Comparison of ENCODE assay signal across 9 cellular contexts in the genomic region with DNA sequence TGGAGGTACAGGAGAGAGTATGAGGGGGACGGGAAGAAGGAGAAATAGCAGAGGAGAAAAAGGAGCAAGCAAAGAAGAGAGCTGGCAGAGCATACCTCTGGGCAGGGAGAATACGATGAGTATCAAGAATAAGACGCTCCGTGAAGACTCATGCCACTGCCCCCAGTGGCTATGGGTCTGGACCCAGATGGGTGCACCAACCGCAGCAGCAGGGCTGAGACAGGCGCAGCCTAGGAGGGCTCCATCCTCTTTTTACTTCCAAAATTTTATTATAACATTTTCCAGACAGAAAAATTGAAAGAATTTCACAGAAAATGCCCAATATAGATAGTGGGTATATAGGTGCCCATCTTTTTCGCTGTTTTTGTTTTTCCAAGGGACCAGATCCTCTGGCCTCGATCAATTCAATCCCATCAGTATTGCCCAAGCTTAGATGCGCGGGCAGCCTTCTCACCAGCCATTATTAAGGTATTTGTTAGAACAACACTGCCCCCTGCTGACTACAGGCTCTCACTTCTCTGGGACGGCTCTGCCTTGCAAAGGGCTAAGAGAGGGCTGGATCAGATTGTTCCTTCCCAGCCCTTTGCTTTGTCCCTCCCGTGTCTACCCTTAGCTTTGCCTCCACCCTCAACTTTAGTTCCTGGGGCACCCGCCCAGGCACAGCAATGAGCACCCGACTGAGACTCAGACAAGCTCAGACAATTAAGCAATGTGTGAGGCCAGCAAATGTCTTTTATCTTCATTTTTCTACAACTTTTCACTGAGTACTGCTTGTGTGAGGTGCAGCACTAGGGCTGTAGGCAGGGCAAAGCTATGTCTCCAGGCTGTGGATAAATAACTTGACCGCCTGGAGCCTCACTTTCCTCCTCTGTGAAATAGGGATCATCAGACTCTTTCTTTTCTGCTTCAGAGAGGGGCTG. TPM values are rescaled to one million over a fixed set of nuclear protein-coding genes. Genes with fewer than 3 reads are reported as not detected.
DNase-seq lines count a peak whose midpoint lies in the region; ATAC-seq and TF ChIP-seq lines count a peak whose summit lies in the region.
"Had no signal": no experiment of that assay in that cellular context is flagged by ENCODE, and none has a peak within 500 bp of the region (broad histone marks: within the 10 kb centered on the region; RNA-seq: fewer than 3 reads in every experiment).

No MANE protein-coding gene starts in this region.

- H3K27me3 ChIP-seq in SK-N-SH (ENCODE audit: insufficient read depth) (no peaks in the 10 kb centered on the region), aorta (ENCODE audit: control insufficient read depth in 1 of 2, insufficient read depth in 2 of 2, low read length in 1 of 2) (no peaks in the 10 kb centered on the region)

- peaks cover 10 to 11% of the 10 kb centered on the region in 2 experiments; a peak in 3 of 4 replicates for H3K4me1 ChIP-seq in SK-N-SH (ENCODE audit: control insufficient read depth in 1 of 2, insufficient read depth in 2 of 2, low read depth in 1 of 2, low read length in 1 of 2)
- H3K4me1 ChIP-seq in aorta (ENCODE audit: control insufficient read depth in 1 of 2, insufficient read depth in 2 of 2, low read length in 2 of 2), result no peaks in the 10 kb centered on the region

- peak; percentile 87 for TF ChIP-seq RAD21 in SK-N-SH (IDR thresholded peaks at IDR 0.05; ENCODE audit: low read length)

- no peak for TF ChIP-seq EP300 in SK-N-SH (IDR thresholded peaks at IDR 0.05; ENCODE audit: borderline replicate concordance in 1 of 2, low read depth in 1 of 2, low read length in 1 of 2)

- H3K27ac ChIP-seq in SK-N-SH (ENCODE audit: low read depth in 2 of 2, low read length in 1 of 2) (no peak overlapping the region; a peak in 1 of 4 replicates), aorta (ENCODE audit: low read depth in 1 of 2, low read length in 2 of 2) (no peak overlapping the region)

- intact Hi-C loops in cardiac septum (cut with DNase I) (no loop called here), aorta (cut with DNase I) (no loop called here)

- H3K4me3 ChIP-seq in SK-N-SH (ENCODE audit: low read depth in 2 of 2, low read length in 1 of 2) (no peak overlapping the region), aorta (ENCODE audit: low read length in 2 of 2) (no peak overlapping the region)

- no peaks in the 10 kb centered on the region for H4K20me1 ChIP-seq in SK-N-SH (ENCODE audit: insufficient read depth)

- H3K9ac ChIP-seq in SK-N-SH, result no peak overlapping the region

- ATAC-seq in aorta (ENCODE audit: low FRiP score), result peak; percentile 82

- H3K79me2 ChIP-seq in SK-N-SH (ENCODE audit: insufficient read depth), result no peaks in the 10 kb centered on the region

- H3K9me2 ChIP-seq in SK-N-SH, result no peaks in the 10 kb centered on the region

- 36% methylated on average over 15 of the region's 15 CpGs for WGBS in SK-N-SH (ENCODE audit: low lambda C conversion rate)
- WGBS in aorta, 2 donors, result 38 to 39% methylated on average over 15 of the region's 15 CpGs

- POLR2A ChIA-PET in HEK293T (lab: Yijun Ruan, JAX), result no interaction called here
- POLR2A ChIA-PET in SK-N-SH (lab: Yijun Ruan, JAX), result no interaction called here

- no peaks in the 10 kb centered on the region for H3K36me3 ChIP-seq in SK-N-SH (replicated peaks in 1 of 2; ENCODE audit: control insufficient read depth in 1 of 2, insufficient read depth in 2 of 2, low read length in 1 of 2)
- H3K36me3 ChIP-seq in aorta (ENCODE audit: control insufficient read depth in 1 of 2, insufficient read depth in 2 of 2, low read length in 1 of 2), result no peaks in the 10 kb centered on the region

- H3K9me3 ChIP-seq in SK-N-SH (no peaks in the 10 kb centered on the region), aorta (ENCODE audit: control insufficient read depth, low read length) (no peaks in the 10 kb centered on the region)

- H2AFZ ChIP-seq in SK-N-SH (ENCODE audit: low read depth), result peak overlapping the region; percentile 44; the same call in 1 of the 2 replicates

- H3K4me2 ChIP-seq in SK-N-SH, result no peak overlapping the region

- CTCF ChIA-PET in HEK293T (lab: Yijun Ruan, JAX) (interaction anchor here (0.6 to 1.5 kb wide), 9 partner anchors 16 to 358 kb away, joined by 3 to 6 read pairs (median 3); no protein-coding TSS in a partner anchor), SK-N-SH (lab: Yijun Ruan, JAX) (interaction anchor here (0.6 to 9.1 kb wide), 70 partner anchors 10 to 1552 kb away, joined by 3 to 139 read pairs (median 5); partner anchors contain the start of genes CAMK1G, HSD11B1 and PLXNA2)

- TF ChIP-seq CTCF in SK-N-SH (IDR thresholded peaks at IDR 0.05), result peak; percentile 82

- DNase-seq in GM04504 (ENCODE audit: low read depth) (peak; percentile 53), HEK293T (ENCODE audit: extremely low spot score) (peak; percentile 81), NAMALWA (ENCODE audit: low spot score) (peak; percentile 82), SK-N-SH (peak; percentile 69), cardiac septum (ENCODE audit: low spot score) (peak; percentile 79), pulmonary artery endothelial cell (ENCODE audit: low read depth, low spot score) (peak; percentile 36), aorta (peak; percentile 82 to 83)
- peak; percentile 73 for DNase-seq in activated naive CD4-positive, alpha-beta T cell treated with anti-CD3 and anti-CD28 coated beads, Interleukin-2, amount 50 U/mL, for 16 hours

- peaks cover 14% of the 10 kb centered on the region for H3F3A ChIP-seq in SK-N-SH (replicated peaks; ENCODE audit: insufficient read depth)

TF ChIP-seq in HEK293T, 16 proteins besides CTCF, POLR2A, EP300 and RAD21:
- TF ChIP-seq L3MBTL2 (conservative IDR thresholded peaks at IDR 0.05) (no peak), HDGF (IDR thresholded peaks at IDR 0.05; ENCODE audit: borderline replicate concordance) (no peak), LEF1 (IDR thresholded peaks at IDR 0.05; ENCODE audit: borderline replicate concordance) (no peak), ARNT (IDR thresholded peaks at IDR 0.05) (no peak), TARDBP (IDR thresholded peaks at IDR 0.05) (no peak), FOXK2 (IDR thresholded peaks at IDR 0.05) (no peak), SUZ12 (IDR thresholded peaks at IDR 0.05) (no peak)
- TF ChIP-seq, protein P1, sequence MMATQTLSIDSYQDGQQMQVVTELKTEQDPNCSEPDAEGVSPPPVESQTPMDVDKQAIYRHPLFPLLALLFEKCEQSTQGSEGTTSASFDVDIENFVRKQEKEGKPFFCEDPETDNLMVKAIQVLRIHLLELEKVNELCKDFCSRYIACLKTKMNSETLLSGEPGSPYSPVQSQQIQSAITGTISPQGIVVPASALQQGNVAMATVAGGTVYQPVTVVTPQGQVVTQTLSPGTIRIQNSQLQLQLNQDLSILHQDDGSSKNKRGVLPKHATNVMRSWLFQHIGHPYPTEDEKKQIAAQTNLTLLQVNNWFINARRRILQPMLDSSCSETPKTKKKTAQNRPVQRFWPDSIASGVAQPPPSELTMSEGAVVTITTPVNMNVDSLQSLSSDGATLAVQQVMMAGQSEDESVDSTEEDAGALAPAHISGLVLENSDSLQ (IDR thresholded peaks at IDR 0.05), result no peak
TF ChIP-seq in HEK293T: peak in this region for 0.

TF ChIP-seq in SK-N-SH, 30 proteins besides CTCF, POLR2A, EP300 and RAD21 (continues in another document):
- TF ChIP-seq RXRA (IDR thresholded peaks at IDR 0.05; ENCODE audit: borderline replicate concordance, low read depth), result no peak
- no peak for TF ChIP-seq TEAD4 (IDR thresholded peaks at IDR 0.05; ENCODE audit: borderline replicate concordance, insufficient read depth)
- TF ChIP-seq, protein P2, sequence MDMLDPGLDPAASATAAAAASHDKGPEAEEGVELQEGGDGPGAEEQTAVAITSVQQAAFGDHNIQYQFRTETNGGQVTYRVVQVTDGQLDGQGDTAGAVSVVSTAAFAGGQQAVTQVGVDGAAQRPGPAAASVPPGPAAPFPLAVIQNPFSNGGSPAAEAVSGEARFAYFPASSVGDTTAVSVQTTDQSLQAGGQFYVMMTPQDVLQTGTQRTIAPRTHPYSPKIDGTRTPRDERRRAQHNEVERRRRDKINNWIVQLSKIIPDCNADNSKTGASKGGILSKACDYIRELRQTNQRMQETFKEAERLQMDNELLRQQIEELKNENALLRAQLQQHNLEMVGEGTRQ (IDR thresholded peaks at IDR 0.05; ENCODE audit: borderline replicate concordance, low read depth, low read length), result no peak
- TF ChIP-seq PBX3 (IDR thresholded peaks at IDR 0.05), result no peak
- TF ChIP-seq, protein P3, sequence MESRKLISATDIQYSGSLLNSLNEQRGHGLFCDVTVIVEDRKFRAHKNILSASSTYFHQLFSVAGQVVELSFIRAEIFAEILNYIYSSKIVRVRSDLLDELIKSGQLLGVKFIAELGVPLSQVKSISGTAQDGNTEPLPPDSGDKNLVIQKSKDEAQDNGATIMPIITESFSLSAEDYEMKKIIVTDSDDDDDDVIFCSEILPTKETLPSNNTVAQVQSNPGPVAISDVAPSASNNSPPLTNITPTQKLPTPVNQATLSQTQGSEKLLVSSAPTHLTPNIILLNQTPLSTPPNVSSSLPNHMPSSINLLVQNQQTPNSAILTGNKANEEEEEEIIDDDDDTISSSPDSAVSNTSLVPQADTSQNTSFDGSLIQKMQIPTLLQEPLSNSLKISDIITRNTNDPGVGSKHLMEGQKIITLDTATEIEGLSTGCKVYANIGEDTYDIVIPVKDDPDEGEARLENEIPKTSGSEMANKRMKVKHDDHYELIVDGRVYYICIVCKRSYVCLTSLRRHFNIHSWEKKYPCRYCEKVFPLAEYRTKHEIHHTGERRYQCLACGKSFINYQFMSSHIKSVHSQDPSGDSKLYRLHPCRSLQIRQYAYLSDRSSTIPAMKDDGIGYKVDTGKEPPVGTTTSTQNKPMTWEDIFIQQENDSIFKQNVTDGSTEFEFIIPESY (IDR thresholded peaks at IDR 0.05; ENCODE audit: borderline replicate concordance, low read depth), result no peak
- TF ChIP-seq FOXM1 (IDR thresholded peaks at IDR 0.05; ENCODE audit: low read depth), result no peak
- no peak for TF ChIP-seq RCOR1 (IDR thresholded peaks at IDR 0.05; ENCODE audit: low read length)
- TF ChIP-seq MAX (IDR thresholded peaks at IDR 0.05; ENCODE audit: low read depth), result peak; percentile 35; the same call in 1 of the 2 replicates

RNA-seq across cellular contexts. Expression of gene CAMK1G, which starts 17.5 kb away (rescaled TPM):
- 15.1 and 18.5 TPM in 2 replicates for polyA plus RNA-seq in SK-N-SH (2012; rRNA removed)
- polyA plus RNA-seq in SK-N-SH (2012; cell fraction: cytosol; rRNA removed), result 9.8 and 12.8 TPM in 2 replicates
- 14.3 and 16.7 TPM in 2 replicates for polyA plus RNA-seq in SK-N-SH (2012; cell fraction: nucleus; rRNA removed)
- not detected for total RNA-seq in cardiac septum
- total RNA-seq in pulmonary artery endothelial cell, result not detected in 2 replicates
- total RNA-seq in aorta, result under 1 TPM in 1 of 2 donors, not detected in 1; 0.72 TPM
- polyA plus RNA-seq in aorta, result under 1 TPM in 1 of 2 donors, not detected in 1; 0.63 TPM
- total RNA-seq: skeletal muscle tissue had no signal
